In the genomic region with DNA sequence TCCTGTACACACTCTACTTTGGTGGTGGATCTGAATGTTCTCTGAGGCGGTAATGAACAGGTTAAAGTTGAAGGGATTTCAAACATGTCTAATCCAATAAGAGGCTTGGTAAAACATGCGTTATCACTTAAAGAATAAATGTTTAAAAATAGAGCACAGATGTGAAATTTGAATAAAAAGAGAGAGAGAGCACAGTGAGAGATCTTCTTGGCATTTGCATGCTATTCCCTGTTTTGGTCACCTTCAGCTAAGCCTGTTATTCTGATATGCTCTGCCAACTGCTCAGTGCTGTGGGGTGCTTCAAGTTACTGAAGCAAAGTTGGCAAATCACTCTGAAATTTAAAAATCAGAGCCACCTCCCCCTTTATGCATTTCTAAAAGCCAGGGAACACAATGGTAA, we compare ENCODE assay signal across 16 cellular contexts.
DNase-seq lines count a peak whose midpoint lies in the region; ATAC-seq, FAIRE-seq and TF ChIP-seq lines count a peak whose summit lies in the region.
"Had no signal": no experiment of that assay in that cellular context is flagged by ENCODE, and none has a peak within 500 bp of the region (broad histone marks: within the 10 kb centered on the region; RNA-seq: fewer than 3 reads in every experiment).

No MANE protein-coding gene starts in this region.

- DNase-seq in GM18507 (ENCODE audit: extremely low spot score, insufficient read length, low read depth) (no peak), left ventricle myocardium inferior (no peak), NCI-H1694 (lab: John Stamatoyannopoulos, UW) (no peak)
- no peak for DNase-seq in activated CD4-positive, alpha-beta T cell treated with anti-CD3 and anti-CD28 coated beads, Interleukin-2, amount 50 U/mL, for 48 hours
- DNase-seq: activated CD4-positive, alpha-beta T cell treated with anti-CD3 and anti-CD28 coated beads, Interleukin-2, amount 10 ng/mL, durations not matched to agents 7 days and 5 days; activated gamma-delta T cell treated with Interleukin-2 at 50 U/mL for 16 hours; heart left ventricle; naive thymus-derived CD8-positive, alpha-beta T cell; right lobe of liver had no signal

- H3F3A ChIP-seq in SU-DHL-6 (ENCODE audit: insufficient read depth): no peaks in the 10 kb centered on the region

- H3K27ac ChIP-seq in SU-DHL-6 (ENCODE audit: low read depth, low read length) (peak overlapping the region; percentile 24), left ventricle myocardium inferior (replicated peaks) (no peak overlapping the region)
- H3K27ac ChIP-seq: BLaER1 treated with 17β-estradiol and CSF1 and Interleukin-3, amounts not matched to agents 10 nM and 100 nM; cardiac muscle cell; heart left ventricle; right lobe of liver had no signal

- H3K9ac ChIP-seq in SU-DHL-6 (ENCODE audit: low read length): no peak overlapping the region
- H3K9ac ChIP-seq: BLaER1 treated with 17β-estradiol and CSF1 and Interleukin-3, amounts not matched to agents 10 nM and 100 nM had no signal

- H3K9me3 ChIP-seq in SU-DHL-6 (ENCODE audit: insufficient read depth, low read length) (no peaks in the 10 kb centered on the region), left ventricle myocardium inferior (replicated peaks) (no peaks in the 10 kb centered on the region)
- H3K9me3 ChIP-seq: BLaER1 treated with 17β-estradiol and CSF1 and Interleukin-3, amounts not matched to agents 10 nM and 100 nM; heart left ventricle; right lobe of liver had no signal

- H2AFZ ChIP-seq in SU-DHL-6 (ENCODE audit: low read depth, low read length, severe bottlenecking): no peak overlapping the region

- ATAC-seq in GM19455 (IDR thresholded peaks at IDR 0.05; ENCODE audit: unreplicated experiment) (peak; percentile 75), HG02885 (IDR thresholded peaks at IDR 0.05; ENCODE audit: poor library complexity, unreplicated experiment) (peak; percentile 68), HG02970 (IDR thresholded peaks at IDR 0.05; ENCODE audit: low FRiP score, unreplicated experiment) (no peak)
- ATAC-seq: heart left ventricle; naive thymus-derived CD8-positive, alpha-beta T cell; right lobe of liver had no signal

- no peaks in the 10 kb centered on the region for H3K36me3 ChIP-seq in SU-DHL-6 (ENCODE audit: low read length)
- H3K36me3 ChIP-seq in left ventricle myocardium inferior: no peaks in the 10 kb centered on the region
- H3K36me3 ChIP-seq: BLaER1 treated with 17β-estradiol and CSF1 and Interleukin-3, amounts not matched to agents 10 nM and 100 nM; cardiac muscle cell; heart left ventricle; right lobe of liver had no signal

- no peaks in the 10 kb centered on the region for H3K9me2 ChIP-seq in SU-DHL-6 (replicated peaks; ENCODE audit: insufficient read depth, low read length)

- H3K27me3 ChIP-seq in SU-DHL-6 (ENCODE audit: low read length): no peaks in the 10 kb centered on the region
- peaks cover 49% of the 10 kb centered on the region for H3K27me3 ChIP-seq in left ventricle myocardium inferior (ENCODE audit: low read depth)
- H3K27me3 ChIP-seq: BLaER1 treated with 17β-estradiol and CSF1 and Interleukin-3, amounts not matched to agents 10 nM and 100 nM; cardiac muscle cell; right lobe of liver had no signal

- H3K79me2 ChIP-seq in SU-DHL-6 (ENCODE audit: insufficient read depth, low read length): no peaks in the 10 kb centered on the region

- no peak overlapping the region for H3K4me2 ChIP-seq in SU-DHL-6 (ENCODE audit: low read depth, low read length, poor library complexity, severe bottlenecking)

- intact Hi-C loops in left ventricle myocardium inferior (cut with micrococcal nuclease): no loop called here

- H3K4me3 ChIP-seq in SU-DHL-6 (ENCODE audit: insufficient read depth, low read length, poor library complexity, severe bottlenecking) (no peak overlapping the region), left ventricle myocardium inferior (no peak overlapping the region)
- H3K4me3 ChIP-seq: BLaER1 treated with 17β-estradiol and CSF1 and Interleukin-3, amounts not matched to agents 10 nM and 100 nM; cardiac muscle cell; heart left ventricle; right lobe of liver had no signal

- peak; percentile 36 for FAIRE-seq in GM18507 (lab: Jason Lieb, UNC)
- FAIRE-seq: endometrium had no signal

- TF ChIP-seq CTCF in SU-DHL-6 (IDR thresholded peaks at IDR 0.05; ENCODE audit: insufficient read depth, low read length, poor library complexity, severe bottlenecking) (no peak), left ventricle myocardium inferior (IDR thresholded peaks at IDR 0.05; ENCODE audit: borderline replicate concordance) (no peak)

- no peaks in the 10 kb centered on the region for H3K4me1 ChIP-seq in left ventricle myocardium inferior
- H3K4me1 ChIP-seq: heart left ventricle, right lobe of liver had no signal

- H4K20me1 ChIP-seq in SU-DHL-6 (ENCODE audit: low read depth, low read length): no peaks in the 10 kb centered on the region
- H4K20me1 ChIP-seq: BLaER1 treated with 17β-estradiol and CSF1 and Interleukin-3, amounts not matched to agents 10 nM and 100 nM had no signal
